Comparison of ENCODE assay signal across 1 cellular context in the genomic region with DNA sequence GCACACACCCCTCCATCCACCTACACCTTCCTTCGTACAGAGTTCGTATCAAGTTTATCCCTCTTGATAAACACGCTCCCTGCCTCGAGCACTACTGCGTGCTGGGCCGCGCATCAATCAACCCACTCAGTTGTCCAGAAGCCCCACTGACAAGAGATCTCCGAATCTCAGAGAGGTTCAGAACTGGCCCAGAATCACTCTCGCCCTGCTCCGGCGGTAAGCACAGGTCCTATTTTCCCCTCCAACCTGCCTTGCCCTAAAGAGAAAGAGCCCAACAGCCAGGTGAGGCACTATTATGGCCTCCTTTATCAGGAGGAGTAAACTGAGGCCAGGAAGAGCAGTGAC.
TF ChIP-seq lines count a peak whose summit lies in the region.

No MANE protein-coding gene starts in this region.

TF ChIP-seq in H1, 55 proteins besides CTCF, POLR2A, EP300 and RAD21:
- TF ChIP-seq CHD2 (IDR thresholded peaks at IDR 0.05; ENCODE audit: low read length) (no peak), TCF12 (IDR thresholded peaks at IDR 0.05; ENCODE audit: low read depth, low read length) (no peak), FOSL1 (IDR thresholded peaks at IDR 0.05; ENCODE audit: insufficient read depth, low read depth, low read length) (no peak), EZH2 (IDR thresholded peaks at IDR 0.05; ENCODE audit: low read depth, low read length, severe bottlenecking) (no peak), SAP30 (IDR thresholded peaks at IDR 0.05; ENCODE audit: insufficient read depth, insufficient replicate concordance, low read length) (no peak), POU5F1 (IDR thresholded peaks at IDR 0.05; ENCODE audit: low read depth, low read length) (no peak), POLR2AphosphoS5 (IDR thresholded peaks at IDR 0.05; ENCODE audit: low read depth, low read length) (no peak), JUND (IDR thresholded peaks at IDR 0.05; ENCODE audit: low read length) (no peak), YY1 (IDR thresholded peaks at IDR 0.05; ENCODE audit: low read depth, low read length) (no peak), NANOG (IDR thresholded peaks at IDR 0.05; ENCODE audit: insufficient read depth, low read depth, low read length, poor library complexity, severe bottlenecking) (no peak), KDM1A (IDR thresholded peaks at IDR 0.05; ENCODE audit: borderline replicate concordance, low read length) (no peak), RFX5 (IDR thresholded peaks at IDR 0.05; ENCODE audit: borderline replicate concordance, low read depth, low read length) (no peak), HDAC2 (IDR thresholded peaks at IDR 0.05; ENCODE audit: borderline replicate concordance in 1 of 2, low read depth in 2 of 2, low read length in 2 of 2) (no peak), CTBP2 (IDR thresholded peaks at IDR 0.05; ENCODE audit: borderline replicate concordance, insufficient read depth, insufficient read length, low read length) (no peak), SP2 (IDR thresholded peaks at IDR 0.05; ENCODE audit: low read length) (no peak), GABPA (IDR thresholded peaks at IDR 0.05; ENCODE audit: borderline replicate concordance, insufficient read depth, low read length) (no peak)
- TF ChIP-seq, protein P1, sequence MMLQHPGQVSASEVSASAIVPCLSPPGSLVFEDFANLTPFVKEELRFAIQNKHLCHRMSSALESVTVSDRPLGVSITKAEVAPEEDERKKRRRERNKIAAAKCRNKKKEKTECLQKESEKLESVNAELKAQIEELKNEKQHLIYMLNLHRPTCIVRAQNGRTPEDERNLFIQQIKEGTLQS (IDR thresholded peaks at IDR 0.05; ENCODE audit: insufficient read depth, low read depth, low read length) = no peak
- TF ChIP-seq, protein P2, sequence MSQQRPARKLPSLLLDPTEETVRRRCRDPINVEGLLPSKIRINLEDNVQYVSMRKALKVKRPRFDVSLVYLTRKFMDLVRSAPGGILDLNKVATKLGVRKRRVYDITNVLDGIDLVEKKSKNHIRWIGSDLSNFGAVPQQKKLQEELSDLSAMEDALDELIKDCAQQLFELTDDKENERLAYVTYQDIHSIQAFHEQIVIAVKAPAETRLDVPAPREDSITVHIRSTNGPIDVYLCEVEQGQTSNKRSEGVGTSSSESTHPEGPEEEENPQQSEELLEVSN (IDR thresholded peaks at IDR 0.05) = no peak
